In the genomic region with DNA sequence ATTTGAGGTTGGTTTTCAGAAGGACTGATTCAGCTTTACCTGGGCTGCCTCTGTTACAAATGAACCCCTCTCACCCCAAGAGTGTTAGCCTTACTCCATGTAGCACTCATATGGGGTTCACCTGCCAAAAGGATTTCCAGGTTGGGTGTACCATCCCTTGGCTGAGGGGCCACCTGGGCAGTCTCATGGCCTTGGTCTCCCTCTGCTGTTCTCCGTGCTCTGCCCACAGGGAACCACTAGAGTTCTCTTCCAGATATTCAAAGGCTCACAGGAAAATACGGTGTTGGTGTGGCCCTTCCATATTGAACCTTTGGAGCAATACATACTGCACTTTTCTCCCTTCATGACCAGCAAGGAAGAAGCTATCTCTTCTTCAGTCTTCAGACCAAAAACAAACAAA, we compare ENCODE assay signal across 17 cellular contexts. TPM values are rescaled to one million over a fixed set of nuclear protein-coding genes. Genes with fewer than 3 reads are reported as not detected.
A peak's percentile ranks its signal among the peaks of the same experiment; 100 is the strongest.
DNase-seq lines count a peak whose midpoint lies in the region; ATAC-seq, FAIRE-seq and TF ChIP-seq lines count a peak whose summit lies in the region.
"Had no signal": no experiment of that assay in that cellular context is flagged by ENCODE, and none has a peak within 500 bp of the region (broad histone marks: within the 10 kb centered on the region; RNA-seq: fewer than 3 reads in every experiment).

No MANE protein-coding gene starts in this region.

- no peak overlapping the region for H2BK120ac ChIP-seq in H1 (replicated peaks; ENCODE audit: low read depth, low read length)

- ATAC-seq in left ventricle myocardium superior: peak; percentile 58
- no peak for ATAC-seq in left cardiac atrium
- ATAC-seq in WTC11: peak; percentile 56
- no peak for ATAC-seq in GM21737 (IDR thresholded peaks at IDR 0.05; ENCODE audit: unreplicated experiment)

- no peak for TF ChIP-seq POLR2A in H1 (IDR thresholded peaks at IDR 0.05; ENCODE audit: control extremely low read depth in 1 of 2, low read depth in 2 of 2, low read length in 2 of 2)

- no peak overlapping the region for H3K4ac ChIP-seq in H1 (replicated peaks; ENCODE audit: insufficient read length, low read depth, low read length)

- H3K79me1 ChIP-seq in H1 (ENCODE audit: low read depth, low read length): no peaks in the 10 kb centered on the region

- TF ChIP-seq EP300 in H1 (IDR thresholded peaks at IDR 0.05; ENCODE audit: borderline replicate concordance in 1 of 2, low read depth in 2 of 2, low read length in 2 of 2): no peak

- H2BK20ac ChIP-seq in H1 (ENCODE audit: low read length): no peak overlapping the region

- peaks cover 13% of the 10 kb centered on the region for H3K9me3 Mint-ChIP-seq in WTC11

- no peaks in the 10 kb centered on the region for H3K23me2 ChIP-seq in H1 (ENCODE audit: low read depth, low read length)

- no peak overlapping the region for H3K4me3 Mint-ChIP-seq in WTC11
- H3K4me3 Mint-ChIP-seq: CD4-positive, alpha-beta memory T cell had no signal

- TF ChIP-seq CTCF in WTC11 (IDR thresholded peaks at IDR 0.05): no peak
- TF ChIP-seq CTCF in H1 (IDR thresholded peaks at IDR 0.05; ENCODE audit: control extremely low read depth in 1 of 3, insufficient read depth in 1 of 3, low read depth in 1 of 3, low read length in 3 of 3): 0 out of 4 replicates have a peak, but pooled peaks of 1 of the 3 experiments have one; percentile 3
- TF ChIP-seq CTCF in GM10248 (IDR thresholded peaks at IDR 0.05; ENCODE audit: control extremely low read depth, extremely low read depth, low read depth, missing control alignments): no peak

- intact Hi-C loops in left ventricle myocardium superior (cut with micrococcal nuclease) (no loop called here), left cardiac atrium (cut with DNase I) (no loop called here)

- CTCF ChIA-PET in WTC11 (lab: Charles Lee): no interaction called here
- CTCF ChIA-PET in H1 (lab: Charles Lee; ENCODE audit: partially characterized antibody): interaction anchor here (1.1 to 1.6 kb wide), 4 partner anchors 9 to 220 kb away, joined by 3 to 4 read pairs (median 4); no protein-coding TSS in a partner anchor
- CTCF ChIA-PET in GM10248 (lab: Yijun Ruan, JAX): no interaction called here

- no peak overlapping the region for H3K23ac ChIP-seq in H1 (ENCODE audit: insufficient read length)

- H3K36me3 ChIP-seq in H1 (ENCODE audit: control insufficient read depth in 2 of 4, insufficient read depth in 4 of 4, low read length in 3 of 4): no peaks in the 10 kb centered on the region
- H3K36me3 ChIP-seq: BE2C had no signal

- H3K27me3 ChIP-seq in H1 (replicated peaks in 1 of 4; ENCODE audit: control insufficient read depth in 3 of 4, extremely low read depth in 1 of 4, insufficient read depth in 3 of 4, low read length in 3 of 4): no peaks in the 10 kb centered on the region
- H3K27me3 ChIP-seq: BE2C had no signal

- no peak overlapping the region for H3K27ac Mint-ChIP-seq in WTC11
- H3K27ac Mint-ChIP-seq: CD4-positive, alpha-beta memory T cell had no signal

- POLR2A ChIA-PET in WTC11 (lab: Charles Lee): no interaction called here
- POLR2A ChIA-PET in H1 (lab: Charles Lee; ENCODE audit: partially characterized antibody): no interaction called here
- POLR2A ChIA-PET in GM10248 (lab: Yijun Ruan, JAX): no interaction called here

- no peaks in the 10 kb centered on the region for H3K4me1 ChIP-seq in H1 (replicated peaks in 1 of 4; ENCODE audit: control insufficient read depth in 3 of 4, insufficient read depth in 4 of 4, low read length in 3 of 4)
- H3K4me1 ChIP-seq: BE2C had no signal

- 0 out of 2 replicates have a peak overlapping the region, but pooled peaks have one; percentile 21 for H2AFZ ChIP-seq in H1 (ENCODE audit: low read length)

- no peak overlapping the region for H4K8ac ChIP-seq in H1 (ENCODE audit: extremely low read depth, insufficient read depth, low read length)

- H2BK12ac ChIP-seq in H1 (ENCODE audit: low read depth, low read length): no peak overlapping the region

- H3K4me3 ChIP-seq in H1 (ENCODE audit: extremely low read depth in 1 of 4, insufficient read depth in 2 of 4, low read depth in 3 of 4, low read length in 4 of 4): no peak overlapping the region

- no peaks in the 10 kb centered on the region for H3K27me3 Mint-ChIP-seq in WTC11 (ENCODE audit: low read depth)

- H4K5ac ChIP-seq in H1 (ENCODE audit: insufficient read length, low read depth, low read length): no peak overlapping the region

- no peak overlapping the region for H2AK5ac ChIP-seq in H1 (ENCODE audit: low read depth, low read length)

- H3K14ac ChIP-seq in H1 (ENCODE audit: insufficient read length): no peak overlapping the region

- DNase-seq in left ventricle myocardium superior: peak; percentile 20
- no peak for DNase-seq in left cardiac atrium
- no peak for DNase-seq in WTC11 (ENCODE audit: low spot score)
- DNase-seq in H1 (ENCODE audit: low read depth in 1 of 2, low spot score in 2 of 2): no peak
- DNase-seq in activated naive CD4-positive, alpha-beta T cell treated with anti-CD3 and anti-CD28 coated beads, Interleukin-2, amount 50 U/mL, for 16 hours: no peak
- DNase-seq in GM10248 (ENCODE audit: extremely low spot score): no peak
- no peak for DNase-seq in RPMI8226
- DNase-seq: ACHN; BE2C; CD4-positive, alpha-beta memory T cell; COR-L47; DND-41; GF-D8; H7; IMR-90 had no signal

- H3K79me2 ChIP-seq in H1 (ENCODE audit: control insufficient read depth in 1 of 2, insufficient read depth in 2 of 2, low read length in 2 of 2): no peaks in the 10 kb centered on the region

- no peak overlapping the region for H4K91ac ChIP-seq in H1 (replicated peaks; ENCODE audit: insufficient read length, low read length)

- peak; percentile 29 to 40 for TF ChIP-seq RAD21 in H1 (IDR thresholded peaks at IDR 0.05 in 1 of 2, conservative IDR thresholded peaks at IDR 0.05 in 1 of 2; ENCODE audit: low read depth in 2 of 2, low read length in 2 of 2)

- H3K56ac ChIP-seq in H1 (replicated peaks; ENCODE audit: insufficient read length, low read depth, low read length): no peak overlapping the region

- H3K9ac ChIP-seq in H1 (replicated peaks in 1 of 4; ENCODE audit: extremely low read depth in 1 of 4, low read depth in 3 of 4, low read length in 3 of 4): no peak overlapping the region

- H3K36me3 Mint-ChIP-seq in WTC11: no peaks in the 10 kb centered on the region

- no peak overlapping the region for H3K27ac ChIP-seq in H1 (ENCODE audit: low read depth, low read length)
- H3K27ac ChIP-seq: C4-2B had no signal

- H2BK5ac ChIP-seq in H1 (ENCODE audit: low read depth, low read length): no peak overlapping the region

- no peaks in the 10 kb centered on the region for H3K9me3 ChIP-seq in H1 (ENCODE audit: insufficient read depth in 2 of 2, low read depth in 1 of 2, low read length in 1 of 2)
- H3K9me3 ChIP-seq: BE2C had no signal

- no peak overlapping the region for H3K4me2 ChIP-seq in H1 (ENCODE audit: insufficient read depth in 1 of 2, low read depth in 2 of 2, low read length in 2 of 2)

- H3K18ac ChIP-seq in H1 (ENCODE audit: extremely low read depth, low read length): no peak overlapping the region

- no peaks in the 10 kb centered on the region for H4K20me1 ChIP-seq in H1 (replicated peaks in 1 of 2; ENCODE audit: control insufficient read depth in 1 of 2, insufficient read depth in 2 of 2, low read length in 2 of 2)

- FAIRE-seq in H1 (lab: Jason Lieb, UNC): no peak

- 78% methylated on average over 2 of the region's 2 CpGs; no CpG with 5 or more reads in 1 of the 2 experiments for WGBS in H1 (ENCODE audit: extremely low coverage in 1 of 2, insufficient coverage in 1 of 2, insufficient read length in 1 of 2, insufficient replicate concordance in 2 of 2, low coverage in 1 of 2, low lambda C conversion rate in 2 of 2, missing lambda C conversion rate in 1 of 2), 2 experiments

- no peak overlapping the region for H2BK15ac ChIP-seq in H1 (ENCODE audit: low read length)

- no peaks in the 10 kb centered on the region for H3K4me1 Mint-ChIP-seq in WTC11
- H3K4me1 Mint-ChIP-seq: CD4-positive, alpha-beta memory T cell had no signal

TF ChIP-seq in WTC11, 78 proteins besides CTCF, POLR2A, EP300 and RAD21:
- TF ChIP-seq ELF4 (CRISPR knock-in tag; IDR thresholded peaks at IDR 0.05; ENCODE audit: low read depth) (no peak), ZNF232 (CRISPR knock-in tag; IDR thresholded peaks at IDR 0.05) (no peak), TEAD1 (CRISPR knock-in tag; IDR thresholded peaks at IDR 0.05) (no peak), NR1H2 (CRISPR knock-in tag; IDR thresholded peaks at IDR 0.05) (no peak), CREB1 (CRISPR knock-in tag; IDR thresholded peaks at IDR 0.05) (no peak)

TF ChIP-seq in H1, 55 proteins besides CTCF, POLR2A, EP300 and RAD21 (continues in another document):
- TF ChIP-seq FOSL1 (IDR thresholded peaks at IDR 0.05; ENCODE audit: insufficient read depth, low read depth, low read length) (no peak), HDAC6 (IDR thresholded peaks at IDR 0.05; ENCODE audit: low read depth, low read length) (no peak)

RNA-seq across cellular contexts. Expression of a gene that starts 18.0 kb away (rescaled TPM):
- total RNA-seq in left ventricle myocardium superior (7.6 TPM), left cardiac atrium (10 to 100 TPM in 1 of 2 donors, 1 to 10 TPM in 1; 8.2 to 14.2 TPM), WTC11 (2021) (31.3 to 47.0 TPM (median 32.5 TPM) in 3 replicates)
- total RNA-seq in H1 (2021; fragmentation: NEBNext Ultra II Directional; extraction: Animal tissue kit (Norgen Biotek cat#: 25700)): 23.4 and 23.7 TPM in 2 replicates
- polyA plus RNA-seq in H1 (2011; rRNA removed): 6.4 and 8.2 TPM in 2 replicates
- 10.8 TPM for polyA plus RNA-seq in H1 (2011; cell fraction: cytosol; rRNA removed)
- polyA plus RNA-seq in H1 (2011; cell fraction: nucleus; rRNA removed): 21.4 TPM
- polyA plus RNA-seq in H1 (2012, experiment 1 of 2): 9.5 to 19.1 TPM (median 12.8 TPM) in 4 replicates
- 0.85 TPM for polyA plus RNA-seq in H1 (2012, experiment 2 of 2)
- 11.7 TPM for polyA plus RNA-seq in H1 (2013, experiment 1 of 2)
- 10.5 TPM for polyA plus RNA-seq in H1 (2013, experiment 2 of 2)
- 25.0 and 39.5 TPM in 2 replicates for polyA minus RNA-seq in H1 (2011; rRNA and poly(A)+ RNA removed)
- polyA minus RNA-seq in H1 (2011; cell fraction: cytosol; rRNA and poly(A)+ RNA removed): 14.7 TPM
- 118 TPM for polyA minus RNA-seq in H1 (2011; cell fraction: nucleus; rRNA and poly(A)+ RNA removed)

Comparison
In these comparisons a context has a peak if more than half of its experiments do, and no peak if none do; other contexts are left out.
1. ATAC-seq: peak in left ventricle myocardium superior (single experiment) and WTC11 (single experiment); none in left cardiac atrium (0 of 2) and GM21737 (single experiment).